Comparison of ENCODE assay signal across 24 cellular contexts in genomic region chr12:109222496-109222895, GRCh38.
"Had no signal": no experiment of that assay in that cellular context is flagged by ENCODE, and none has a peak within 500 bp of the region (broad histone marks: within the 10 kb centered on the region; RNA-seq: fewer than 3 reads in every experiment).

No MANE protein-coding gene starts in this region.

- H3K36me3 ChIP-seq: brain microvascular endothelial cell, uterus had no signal

- H3K9me3 ChIP-seq: heart right ventricle, left lung, neutrophil, prostate gland, thoracic aorta, uterus had no signal

- H3K9me3 Mint-ChIP-seq: activated CD4-positive, alpha-beta memory T cell treated with anti-CD3 and anti-CD28 coated beads, Interleukin-2, amount 10 ng/mL, durations not matched to agents 7 days and 5 days; activated CD4-positive, alpha-beta T cell treated with anti-CD3 and anti-CD28 coated beads, Interleukin-2, amount 10 ng/mL, durations not matched to agents 7 days and 5 days; activated T-cell treated with anti-CD3 and anti-CD28 coated beads, Interleukin-2, amount 50 U/mL, for 4 hours; activated T-helper 17 cell treated with anti-CD3 and anti-CD28 coated beads, Interleukin-2, amount 50 U/mL, for 72 hours; nephron; T-helper 1 cell treated with Interleukin-12 subunit alpha and Interleukin-12 subunit beta and Interleukin-4 antibody, amounts not matched to agents 30 μg/mL and 1 μg/mL, for 36 hours had no signal

- H3K4me1 Mint-ChIP-seq: activated CD4-positive, alpha-beta memory T cell treated with anti-CD3 and anti-CD28 coated beads, Interleukin-2, amount 10 ng/mL, durations not matched to agents 7 days and 5 days; activated CD4-positive, alpha-beta T cell treated with anti-CD3 and anti-CD28 coated beads, Interleukin-2, amount 10 ng/mL, durations not matched to agents 7 days and 5 days; activated T-helper 17 cell treated with anti-CD3 and anti-CD28 coated beads, Interleukin-2, amount 50 U/mL, for 72 hours; nephron had no signal

- H3K27ac Mint-ChIP-seq: activated CD4-positive, alpha-beta memory T cell treated with anti-CD3 and anti-CD28 coated beads, Interleukin-2, amount 10 ng/mL, durations not matched to agents 7 days and 5 days; activated CD4-positive, alpha-beta T cell treated with anti-CD3 and anti-CD28 coated beads, Interleukin-2, amount 10 ng/mL, durations not matched to agents 7 days and 5 days; activated T-helper 17 cell treated with anti-CD3 and anti-CD28 coated beads, Interleukin-2, amount 50 U/mL, for 72 hours; nephron; T-helper 1 cell treated with Interleukin-12 subunit alpha and Interleukin-12 subunit beta and Interleukin-4 antibody, amounts not matched to agents 30 μg/mL and 1 μg/mL, for 36 hours had no signal

- H3K4me3 Mint-ChIP-seq: activated CD4-positive, alpha-beta memory T cell treated with anti-CD3 and anti-CD28 coated beads, Interleukin-2, amount 10 ng/mL, durations not matched to agents 7 days and 5 days; activated CD4-positive, alpha-beta T cell treated with anti-CD3 and anti-CD28 coated beads, Interleukin-2, amount 10 ng/mL, durations not matched to agents 7 days and 5 days; activated T-cell treated with anti-CD3 and anti-CD28 coated beads, Interleukin-2, amount 50 U/mL, for 4 hours; activated T-helper 17 cell treated with anti-CD3 and anti-CD28 coated beads, Interleukin-2, amount 50 U/mL, for 72 hours; nephron; T-helper 1 cell treated with Interleukin-12 subunit alpha and Interleukin-12 subunit beta and Interleukin-4 antibody, amounts not matched to agents 30 μg/mL and 1 μg/mL, for 36 hours had no signal

- ATAC-seq: activated T-cell treated with anti-CD3 and anti-CD28 coated beads, Interleukin-2, amount 50 U/mL, for 4 hours; activated T-helper 17 cell treated with anti-CD3 and anti-CD28 coated beads, Interleukin-2, amount 50 U/mL, for 72 hours; left lung had no signal

- DNase-seq: activated CD4-positive, alpha-beta memory T cell treated with anti-CD3 and anti-CD28 coated beads, Interleukin-2, amount 10 ng/mL, durations not matched to agents 7 days and 5 days; activated CD4-positive, alpha-beta T cell treated with anti-CD3 and anti-CD28 coated beads for 1 hour; activated CD4-positive, alpha-beta T cell treated with anti-CD3 and anti-CD28 coated beads, Interleukin-2, amount 10 ng/mL, durations not matched to agents 7 days and 5 days; activated gamma-delta T cell treated with Interleukin-2 at 50 U/mL for 16 hours; activated naive CD4-positive, alpha-beta T cell treated with anti-CD3 and anti-CD28 coated beads, Interleukin-2, amount 50 U/mL, for 16 hours; activated T-cell treated with anti-CD3 and anti-CD28 coated beads, Interleukin-2, amount 50 U/mL, for 4 hours; amniotic stem cell; brain microvascular endothelial cell; central memory CD4-positive, alpha-beta T cell; heart right ventricle; left lung; mammary epithelial cell; stimulated activated CD4-positive, alpha-beta T cell treated with anti-CD3 and anti-CD28 coated beads, Interleukin-2, amount 100 ng/mL, for 48 hours; stimulated activated naive CD4-positive, alpha-beta T cell treated with Interleukin-2 at 50 U/mL for 16 hours; SW 1271; T1000; trophoblast cell; uterus had no signal

- H3K27me3 Mint-ChIP-seq: activated CD4-positive, alpha-beta memory T cell treated with anti-CD3 and anti-CD28 coated beads, Interleukin-2, amount 10 ng/mL, durations not matched to agents 7 days and 5 days; activated CD4-positive, alpha-beta T cell treated with anti-CD3 and anti-CD28 coated beads, Interleukin-2, amount 10 ng/mL, durations not matched to agents 7 days and 5 days; activated T-helper 17 cell treated with anti-CD3 and anti-CD28 coated beads, Interleukin-2, amount 50 U/mL, for 72 hours had no signal

- H3K4me1 ChIP-seq: left lung, prostate gland, uterus had no signal

- H3K27me3 ChIP-seq: brain microvascular endothelial cell, heart right ventricle, left lung, neutrophil, uterus had no signal

- H3K4me3 ChIP-seq: heart right ventricle, left lung, prostate gland, thoracic aorta, uterus had no signal

- H3K27ac ChIP-seq: brain microvascular endothelial cell, left lung, neutrophil, prostate gland, thoracic aorta, uterus had no signal
